ENCODE assay signal across 21 cellular contexts in the genomic region with DNA sequence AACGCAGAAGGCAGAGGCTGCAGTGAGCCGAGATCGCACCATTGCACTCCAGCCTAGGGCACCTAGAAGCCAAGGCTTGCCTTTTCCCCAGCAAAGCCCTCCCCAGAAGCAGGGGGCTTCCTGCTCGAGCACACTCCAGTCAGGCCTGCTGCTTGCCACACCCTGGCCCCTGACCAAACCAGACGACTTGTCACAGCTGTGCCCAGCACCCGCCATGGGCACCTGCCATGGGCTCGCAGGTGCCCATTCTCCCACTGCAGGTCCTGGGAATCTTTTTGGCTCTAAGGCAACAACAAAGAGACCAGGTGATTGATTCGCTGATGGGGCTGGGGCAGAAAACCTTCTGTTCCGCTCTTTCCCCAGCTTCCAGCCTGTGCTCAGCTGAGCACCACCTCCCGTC. TPM values are rescaled to one million over a fixed set of nuclear protein-coding genes. Genes with fewer than 3 reads are reported as not detected.
DNase-seq lines count a peak whose midpoint lies in the region; ATAC-seq, FAIRE-seq and TF ChIP-seq lines count a peak whose summit lies in the region.
"Had no signal": no experiment of that assay in that cellular context is flagged by ENCODE, and none has a peak within 500 bp of the region (broad histone marks: within the 10 kb centered on the region; RNA-seq: fewer than 3 reads in every experiment).

No MANE protein-coding gene starts in this region.

- no peaks in the 10 kb centered on the region for H3K36me3 ChIP-seq in BLaER1 treated with 17β-estradiol and CSF1 and Interleukin-3, amounts not matched to agents 10 nM and 100 nM
- H3K36me3 ChIP-seq in adrenal gland (replicated peaks in 1 of 2) (peaks cover 0 to 20% of the 10 kb centered on the region in 2 donors), pancreas (no peaks in the 10 kb centered on the region)

- no peak for TF ChIP-seq POLR2A in adrenal gland (IDR thresholded peaks at IDR 0.05)

- H3K4me1 ChIP-seq in BLaER1 treated with 17β-estradiol and CSF1 and Interleukin-3, amounts not matched to agents 10 nM and 100 nM, result peaks cover 24 to 77% (median 52%) of the 10 kb centered on the region in 10 experiments
- H3K4me1 ChIP-seq in adrenal gland (replicated peaks in 1 of 2) (peaks cover 58% of the 10 kb centered on the region in 2 donors), pancreas (peaks cover 17 to 28% (median 19%) of the 10 kb centered on the region in 3 donors)

- WGBS in adrenal gland, 4 donors, result 56 to 78% (median 73%) methylated on average over 6 to 10 of the region's 10 CpGs
- WGBS in pancreas, 2 donors, result 35 to 42% methylated on average over 10 of the region's 10 CpGs

- H3K27me3 ChIP-seq in BLaER1 treated with 17β-estradiol and CSF1 and Interleukin-3, amounts not matched to agents 10 nM and 100 nM, result peaks cover 18 to 30% (median 24%) of the 10 kb centered on the region in 11 experiments
- H3K27me3 ChIP-seq in adrenal gland (no peaks in the 10 kb centered on the region), pancreas (no peaks in the 10 kb centered on the region)

- DNase-seq in NCI-H1105 treated with DMSO at 0.1 percent for 48 hours (lab: John Stamatoyannopoulos, UW) (peak; percentile 25), NCI-H1105 (lab: John Stamatoyannopoulos, UW) (no peak), adrenal gland (peak in 1 of 7 donors; percentile 43), pancreas (peak; percentile 81 to 94 (median 92)), COLO668 (lab: John Stamatoyannopoulos, UW; ENCODE audit: unreplicated experiment) (no peak)
- DNase-seq: AML-193; Calu3; CD4-positive, alpha-beta memory T cell; DND-41; EL; GOT3; H7 had no signal

- intact Hi-C loops in adrenal gland (cut with DNase I) (no loop called here), pancreas (cut with DNase I) (no loop called here)

- no peak overlapping the region for H3K4me3 ChIP-seq in BLaER1 treated with 17β-estradiol and CSF1 and Interleukin-3, amounts not matched to agents 10 nM and 100 nM
- peak overlapping the region in 1 of 4 donors; percentile 2 for H3K4me3 ChIP-seq in adrenal gland
- no peak overlapping the region for H3K4me3 ChIP-seq in pancreas
- H3K4me3 ChIP-seq: A549, GM12878 had no signal

- TF ChIP-seq CTCF in adrenal gland (IDR thresholded peaks at IDR 0.05), result no peak
- TF ChIP-seq CTCF in pancreas (IDR thresholded peaks at IDR 0.05), result no peak

- H3K4me2 ChIP-seq in BLaER1 treated with 17β-estradiol and CSF1 and Interleukin-3, amounts not matched to agents 10 nM and 100 nM, result peak overlapping the region in 10 of 11 experiments; percentile 20 to 100 (median 78); a peak in 16 of 22 replicates

- no peaks in the 10 kb centered on the region for H3K9me3 ChIP-seq in BLaER1 treated with 17β-estradiol and CSF1 and Interleukin-3, amounts not matched to agents 10 nM and 100 nM (replicated peaks in 1 of 11)
- H3K9me3 ChIP-seq in adrenal gland (replicated peaks in 1 of 3) (no peaks in the 10 kb centered on the region), pancreas (no peaks in the 10 kb centered on the region)
- H3K9me3 ChIP-seq: A549 had no signal

- ATAC-seq in pancreas (peak; percentile 50 to 72 (median 63)), HG02588 (IDR thresholded peaks at IDR 0.05; ENCODE audit: unreplicated experiment) (no peak)
- ATAC-seq: A549, GM12878 had no signal

- H3K9ac ChIP-seq in BLaER1 treated with 17β-estradiol and CSF1 and Interleukin-3, amounts not matched to agents 10 nM and 100 nM, result no peak overlapping the region

- peaks cover 0 to 32% (median 15%) of the 10 kb centered on the region in 11 experiments; a peak in 14 of 22 replicates for H4K20me1 ChIP-seq in BLaER1 treated with 17β-estradiol and CSF1 and Interleukin-3, amounts not matched to agents 10 nM and 100 nM

- FAIRE-seq in pancreas (lab: Jason Lieb, UNC), result no peak
- FAIRE-seq: A549, GM12878 had no signal

- no peak overlapping the region for H3K27ac ChIP-seq in BLaER1 treated with 17β-estradiol and CSF1 and Interleukin-3, amounts not matched to agents 10 nM and 100 nM
- H3K27ac ChIP-seq in adrenal gland (peak overlapping the region; percentile 62 to 98 (median 90)), pancreas (peak overlapping the region; percentile 75 to 89 (median 85))
- H3K27ac ChIP-seq: 22Rv1 had no signal

RNA-seq across cellular contexts. Expression of gene KCNK3, which starts 4.9 kb away (rescaled TPM):
- total RNA-seq in adrenal gland, result 100 to 1,000 TPM; 366 to 595 (median 455) TPM
- polyA plus RNA-seq in adrenal gland, result 100 to 1,000 TPM; 133 to 325 (median 160) TPM
- 10 to 100 TPM; 23.6 to 46.4 (median 31.4) TPM for total RNA-seq in pancreas
- 1 to 10 TPM; 7.5 to 9.0 TPM for polyA plus RNA-seq in pancreas
- total RNA-seq: Calu3; CD4-positive, alpha-beta memory T cell; G401; HT-29 had no signal
- polyA plus RNA-seq: CD14-positive monocyte; CD4-positive, alpha-beta memory T cell; GM12878 had no signal

RNA-seq across cellular contexts. Expression of gene CIB4, which starts 56.3 kb away (rescaled TPM):
- 1 to 10 TPM in 6 of 8 donors, not detected in 2; 2.2 to 6.9 (median 3.5) TPM for total RNA-seq in adrenal gland
- polyA plus RNA-seq in adrenal gland, result 10 to 100 TPM in 1 of 3 donors, 1 to 10 TPM in 2; 3.3 to 10.1 (median 5.3) TPM
- total RNA-seq in pancreas, result under 1 TPM in 4 of 6 donors, not detected in 2; 0.19 to 0.62 (median 0.41) TPM
- polyA plus RNA-seq in pancreas, result under 1 TPM in 1 of 2 donors, not detected in 1; 0.23 TPM
- total RNA-seq: Calu3; CD4-positive, alpha-beta memory T cell; G401; GM12878; H7; HT-29 had no signal
- polyA plus RNA-seq: BJ; CD14-positive monocyte; CD4-positive, alpha-beta memory T cell; GM12878 had no signal

Comparison
In these comparisons a context has a peak if more than half of its experiments do, and no peak if none do; other contexts are left out.
1. DNase-seq: peak in NCI-H1105 treated with DMSO at 0.1 percent for 48 hours (single experiment) and pancreas (6 of 6); none in NCI-H1105 (single experiment) and COLO668 (single experiment).
2. H3K27ac ChIP-seq: peak in adrenal gland (5 of 5) and pancreas (4 of 4); none in BLaER1 treated with 17β-estradiol and CSF1 and Interleukin-3, amounts not matched to agents 10 nM and 100 nM (0 of 11).
3. RNA of gene KCNK3, which starts 4.9 kb away (total RNA-seq): 366 to 595 TPM in adrenal gland; 23.6 to 46.4 TPM in pancreas; every median in the first group is over 4 times any median in the second.